22 cellular contexts compared by ENCODE assay signal in genomic region chr1:180777072-180777689, GRCh38.
"Had no signal": no experiment of that assay in that cellular context is flagged by ENCODE, and none has a peak within 500 bp of the region (broad histone marks: within the 10 kb centered on the region; RNA-seq: fewer than 3 reads in every experiment).

No MANE protein-coding gene starts in this region.

- H3K9me3 ChIP-seq: adrenal gland, ascending aorta, colonic mucosa, left ventricle myocardium inferior, upper lobe of left lung had no signal

- H3K27me3 Mint-ChIP-seq: activated naive CD8-positive, alpha-beta T cell; effector memory CD8-positive, alpha-beta T cell had no signal

- H3K9me3 Mint-ChIP-seq: effector memory CD8-positive, alpha-beta T cell had no signal

- H3K36me3 ChIP-seq: adrenal gland, ascending aorta, colonic mucosa, left ventricle myocardium inferior, upper lobe of left lung had no signal

- H3K4me1 ChIP-seq: ascending aorta, colonic mucosa, upper lobe of left lung had no signal

- ATAC-seq: activated CD8-positive, alpha-beta T cell treated with anti-CD3 and anti-CD28 coated beads, Interleukin-2, amount 10 ng/mL, durations not matched to agents 7 days and 5 days; effector memory CD8-positive, alpha-beta T cell; esophagus mucosa had no signal

- H3K27me3 ChIP-seq: adrenal gland, ascending aorta, colonic mucosa, dorsolateral prefrontal cortex, upper lobe of left lung had no signal

- H3K27ac Mint-ChIP-seq: activated CD8-positive, alpha-beta T cell treated with anti-CD3 and anti-CD28 coated beads, Interleukin-2, amount 10 ng/mL, durations not matched to agents 7 days and 5 days; activated naive CD8-positive, alpha-beta T cell; effector memory CD8-positive, alpha-beta T cell had no signal

- H3K27ac ChIP-seq: adrenal gland, ascending aorta, colonic mucosa, dorsolateral prefrontal cortex, left ventricle myocardium inferior, upper lobe of left lung, VCaP had no signal

- FAIRE-seq: endothelial cell of umbilical vein had no signal

- H3K4me3 ChIP-seq: adrenal gland, ascending aorta, colonic mucosa, dorsolateral prefrontal cortex, left ventricle myocardium inferior, upper lobe of left lung had no signal

- DNase-seq: activated CD4-positive, alpha-beta T cell treated with anti-CD3 and anti-CD28 coated beads, Interleukin-2, amount 50 U/mL, for 1 hour; activated CD4-positive, CD25-positive, alpha-beta regulatory T cell treated with anti-CD3 and anti-CD28 coated beads, Interleukin-2, amount 50 U/mL, for 72 hours; activated CD8-positive, alpha-beta T cell treated with anti-CD3 and anti-CD28 coated beads, Interleukin-2, amount 10 ng/mL, durations not matched to agents 7 days and 5 days; activated gamma-delta T cell treated with Interleukin-2 at 50 U/mL for 16 hours; adrenal gland; colonic mucosa; dorsolateral prefrontal cortex; effector memory CD8-positive, alpha-beta T cell; foreskin melanocyte; left ventricle myocardium inferior; mammary epithelial cell; midbrain; occipital lobe; retina; stimulated activated CD4-positive, alpha-beta T cell treated with anti-CD3 and anti-CD28 coated beads, Interleukin-4, amount 100 ng/mL, for 24 hours; stimulated activated naive CD4-positive, alpha-beta T cell treated with Interleukin-2 at 50 U/mL for 16 hours; upper lobe of left lung had no signal

- H3K4me3 Mint-ChIP-seq: activated CD8-positive, alpha-beta T cell treated with anti-CD3 and anti-CD28 coated beads, Interleukin-2, amount 10 ng/mL, durations not matched to agents 7 days and 5 days; activated naive CD8-positive, alpha-beta T cell; effector memory CD8-positive, alpha-beta T cell had no signal
